In the genomic region with DNA sequence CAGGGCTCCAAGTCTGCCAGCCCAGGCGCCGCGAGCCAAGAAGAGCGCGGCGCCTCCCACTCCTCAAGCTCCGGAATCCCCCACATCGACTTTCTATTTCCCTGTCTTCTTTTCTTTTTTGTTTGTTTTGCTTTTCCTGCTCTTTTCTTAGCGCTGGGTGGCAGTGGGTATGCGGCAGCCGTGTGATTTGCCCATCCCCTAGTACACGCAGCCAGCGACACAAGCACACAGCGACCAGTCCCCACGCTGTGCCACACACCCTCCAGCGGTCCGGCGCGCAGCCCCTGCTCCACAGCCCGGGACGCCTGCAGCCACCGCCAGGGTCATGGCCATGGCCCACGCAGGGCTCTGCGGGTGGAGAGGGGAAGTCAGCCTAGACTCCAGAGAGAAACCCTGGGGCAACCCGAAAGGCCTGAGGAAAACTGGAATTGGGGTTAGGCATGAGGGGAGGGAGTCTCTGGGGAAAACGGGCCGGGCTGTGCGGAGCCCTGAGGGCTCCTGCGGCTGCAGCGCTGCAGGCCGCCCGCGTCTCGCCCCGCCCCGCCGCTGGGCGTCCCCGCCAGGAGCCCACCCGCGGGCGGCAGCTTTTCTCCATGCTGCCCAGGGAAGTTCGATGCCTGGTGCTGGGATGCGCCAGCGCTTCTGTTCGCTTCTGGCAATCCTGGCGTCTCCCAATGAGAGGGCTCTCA, we compare ENCODE assay signal across 10 cellular contexts. TPM values are rescaled to one million over a fixed set of nuclear protein-coding genes. Genes with fewer than 3 reads are reported as not detected.
DNase-seq lines count a peak whose midpoint lies in the region; ATAC-seq, FAIRE-seq and TF ChIP-seq lines count a peak whose summit lies in the region.
"Had no signal": no experiment of that assay in that cellular context is flagged by ENCODE, and none has a peak within 500 bp of the region (broad histone marks: within the 10 kb centered on the region; RNA-seq: fewer than 3 reads in every experiment).

No MANE protein-coding gene starts in this region.

- H3K27me3 Mint-ChIP-seq in activated naive CD8-positive, alpha-beta T cell treated with anti-CD3 and anti-CD28 coated beads for 36 hours = peaks cover 41% of the 10 kb centered on the region

- no peaks in the 10 kb centered on the region for H3K36me3 Mint-ChIP-seq in activated naive CD8-positive, alpha-beta T cell treated with anti-CD3 and anti-CD28 coated beads for 36 hours

- no peaks in the 10 kb centered on the region for H3K9me3 Mint-ChIP-seq in activated naive CD8-positive, alpha-beta T cell treated with anti-CD3 and anti-CD28 coated beads for 36 hours

- no peaks in the 10 kb centered on the region for H3K4me1 Mint-ChIP-seq in activated naive CD8-positive, alpha-beta T cell treated with anti-CD3 and anti-CD28 coated beads for 36 hours

- H3K4me3 ChIP-seq in AG09309 (ENCODE audit: control insufficient read depth, low read depth, low read length) = peak overlapping the region; percentile 78
- peak overlapping the region; percentile 21 to 81 (median 62) for H3K4me3 ChIP-seq in heart left ventricle
- peak overlapping the region; percentile 66 for H3K4me3 ChIP-seq in osteoblast (ENCODE audit: insufficient read depth, low read length)

- H3K4me1 ChIP-seq in heart left ventricle (peaks cover 0 to 23% (median 4%) of the 10 kb centered on the region in 12 donors), osteoblast (ENCODE audit: insufficient read depth, low read length) (peaks cover 13% of the 10 kb centered on the region)

- H3K27me3 ChIP-seq in heart left ventricle = peaks cover 0 to 40% (median 3%) of the 10 kb centered on the region in 9 donors
- peaks cover 53% of the 10 kb centered on the region for H3K27me3 ChIP-seq in osteoblast (ENCODE audit: insufficient read depth, low read length)

- H3K36me3 ChIP-seq in heart left ventricle (no peaks in the 10 kb centered on the region), osteoblast (ENCODE audit: insufficient read depth, low read length) (no peaks in the 10 kb centered on the region)

- intact Hi-C loops in heart left ventricle (cut with DNase I) = loop anchor here in 8 of 10 donors (2.0 to 10.0 kb wide), 8 partner anchors 41 to 216 kb away; no protein-coding TSS in a partner anchor

- H2AFZ ChIP-seq in osteoblast (ENCODE audit: low read length) = peak overlapping the region; percentile 78

- H3K4me2 ChIP-seq in osteoblast (ENCODE audit: insufficient read depth, low read length) = peak overlapping the region; percentile 82

- DNase-seq in AG09309 (ENCODE audit: low read depth) (no peak), heart left ventricle (peak; percentile 15 to 62 (median 32)), osteoblast (ENCODE audit: insufficient read length, low spot score, missing footprints) (peak; percentile 72), SKM-1 treated with dmso at 0.1 percent for 144 hours (lab: John Stamatoyannopoulos, UW; ENCODE audit: unreplicated experiment) (no peak), GM12891 (ENCODE audit: insufficient read length, low spot score) (no peak)
- DNase-seq in activated naive CD8-positive, alpha-beta T cell treated with anti-CD3 and anti-CD28 coated beads for 36 hours = no peak
- no peak for DNase-seq in stimulated activated naive CD4-positive, alpha-beta T cell (lab: John Stamatoyannopoulos, UW)
- DNase-seq: NCI-H2171 treated with DMSO at 0.1 percent for 48 hours had no signal

- H3K27ac Mint-ChIP-seq in activated naive CD8-positive, alpha-beta T cell treated with anti-CD3 and anti-CD28 coated beads for 36 hours = no peak overlapping the region

- ATAC-seq in SK-N-SH treated with all-trans-retinoic acid at 6 μM for 48 hours (peak; percentile 54), heart left ventricle (peak in 3 of 4 donors; percentile 37 to 64 (median 55))

- WGBS in heart left ventricle, 4 donors = 1 to 2% (median 1%) methylated on average over 26 to 47 of the region's 47 CpGs

- H3K79me2 ChIP-seq in osteoblast (ENCODE audit: insufficient read depth, low read length) = no peaks in the 10 kb centered on the region

- no peak for FAIRE-seq in GM12891 (lab: Jason Lieb, UNC)
- FAIRE-seq: islet of Langerhans had no signal

- H3K4me3 Mint-ChIP-seq in activated naive CD8-positive, alpha-beta T cell treated with anti-CD3 and anti-CD28 coated beads for 36 hours = no peak overlapping the region

- peak overlapping the region; percentile 9 to 93 (median 83) for H3K27ac ChIP-seq in heart left ventricle
- H3K27ac ChIP-seq in osteoblast (ENCODE audit: low read depth, low read length) = no peak overlapping the region

- TF ChIP-seq CTCF in AG09309 (IDR thresholded peaks at IDR 0.05; ENCODE audit: control insufficient read depth, insufficient read depth, low read depth, low read length, missing control alignments) = no peak
- TF ChIP-seq CTCF in heart left ventricle (IDR thresholded peaks at IDR 0.05) = peak in 1 of 12 donors; percentile 10
- no peak for TF ChIP-seq CTCF in osteoblast (IDR thresholded peaks at IDR 0.05; ENCODE audit: extremely low read depth, low read depth, low read length)

- TF ChIP-seq POLR2A in heart left ventricle (IDR thresholded peaks at IDR 0.05) = no peak
- no peak for TF ChIP-seq POLR2A in GM12891 (IDR thresholded peaks at IDR 0.05; ENCODE audit: low read depth, low read length)

- H4K20me1 ChIP-seq in osteoblast (ENCODE audit: insufficient read depth, low read length) = no peaks in the 10 kb centered on the region

- H3K9me3 ChIP-seq in heart left ventricle (no peaks in the 10 kb centered on the region), osteoblast (ENCODE audit: low read depth, low read length) (no peaks in the 10 kb centered on the region)

TF ChIP-seq in SK-N-SH treated with all-trans-retinoic acid at 6 μM for 48 hours, 23 proteins besides CTCF, POLR2A, EP300 and RAD21 (continues in another document):
- TF ChIP-seq ZFP3 (CRISPR knock-in tag; IDR thresholded peaks at IDR 0.05) (no peak), POU6F1 (CRISPR knock-in tag; IDR thresholded peaks at IDR 0.05; ENCODE audit: borderline replicate concordance, low read depth) (no peak), RARB (CRISPR knock-in tag; IDR thresholded peaks at IDR 0.05) (no peak), ZFP30 (CRISPR knock-in tag; IDR thresholded peaks at IDR 0.05) (no peak), CSDC2 (CRISPR knock-in tag; IDR thresholded peaks at IDR 0.05) (no peak)

TF ChIP-seq in GM12891, 5 proteins besides CTCF, POLR2A, EP300 and RAD21:
- TF ChIP-seq TAF1 (IDR thresholded peaks at IDR 0.05; ENCODE audit: low read depth, low read length) = no peak
- no peak for TF ChIP-seq SPI1 (IDR thresholded peaks at IDR 0.05; ENCODE audit: low read depth, low read length)
- no peak for TF ChIP-seq POLR2AphosphoS5 (IDR thresholded peaks at IDR 0.05; ENCODE audit: low read depth, low read length)
- TF ChIP-seq PAX5 (IDR thresholded peaks at IDR 0.05; ENCODE audit: insufficient read depth, low read length, severe bottlenecking) = no peak
- TF ChIP-seq POU2F2 (IDR thresholded peaks at IDR 0.05; ENCODE audit: low read depth, low read length) = no peak

RNA-seq across cellular contexts. Expression of gene CHRM2, which starts 2.5 kb away (rescaled TPM):
- total RNA-seq in heart left ventricle = 100 to 1,000 TPM in 1 of 9 donors, 10 to 100 TPM in 8; 25.3 to 124 (median 78.5) TPM
- polyA plus RNA-seq in heart left ventricle = 10 to 100 TPM; 22.2 to 25.9 TPM
- total RNA-seq in osteoblast = under 0.01 and 1.2 TPM in 2 replicates
- not detected for total RNA-seq in activated naive CD8-positive, alpha-beta T cell treated with anti-CD3 and anti-CD28 coated beads for 36 hours
- polyA plus RNA-seq in GM12891 (2012; ENCODE audit: low read depth, missing spikeins) = not detected

Comparison
In these comparisons a context has a peak if more than half of its experiments do, and no peak if none do; other contexts are left out.
1. DNase-seq: peak in heart left ventricle (5 of 5) and osteoblast (single experiment); none in AG09309 (single experiment), SKM-1 treated with dmso at 0.1 percent for 144 hours (single experiment), activated naive CD8-positive, alpha-beta T cell treated with anti-CD3 and anti-CD28 coated beads for 36 hours (single experiment), stimulated activated naive CD4-positive, alpha-beta T cell (0 of 6) and GM12891 (single experiment).
2. RNA of gene CHRM2, which starts 2.5 kb away (total RNA-seq): 25.3 to 124 TPM in heart left ventricle; under 0.01 to 1.2 TPM in osteoblast and not detected in activated naive CD8-positive, alpha-beta T cell treated with anti-CD3 and anti-CD28 coated beads for 36 hours; every median in the first group is over 10 times any median in the second.
3. Peak in every context shown above with its lines, with median percentiles within 50 percentile points of each other: H3K4me3 ChIP-seq.